ENCODE assay signal across 16 cellular contexts in the genomic region with DNA sequence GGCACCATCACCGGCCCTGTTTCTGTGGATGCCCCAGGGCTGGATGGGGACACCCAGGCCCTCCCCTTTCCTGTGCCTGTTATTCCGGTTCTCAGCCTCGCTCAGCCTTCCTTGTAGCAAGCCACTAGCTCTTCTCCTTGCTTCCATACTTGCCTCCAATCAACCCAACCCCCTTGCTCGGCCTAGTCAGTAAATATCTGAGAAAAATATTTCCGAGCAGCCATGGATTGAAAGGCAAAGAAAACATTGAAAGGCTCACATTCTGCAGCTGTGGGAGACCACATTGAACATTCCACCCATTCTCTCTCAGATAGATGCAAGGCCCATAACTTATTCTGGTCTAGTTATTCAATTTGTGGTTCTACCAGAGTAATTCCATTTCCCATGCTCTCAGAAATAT.
A peak's percentile ranks its signal among the peaks of the same experiment; 100 is the strongest.
DNase-seq lines count a peak whose midpoint lies in the region; ATAC-seq and TF ChIP-seq lines count a peak whose summit lies in the region.
"Had no signal": no experiment of that assay in that cellular context is flagged by ENCODE, and none has a peak within 500 bp of the region (broad histone marks: within the 10 kb centered on the region; RNA-seq: fewer than 3 reads in every experiment).

No MANE protein-coding gene starts in this region.

- peak; percentile 46 for DNase-seq in AG09309 (ENCODE audit: low read depth)
- DNase-seq in central memory CD8-positive, alpha-beta T cell (ENCODE audit: low spot score in 2 of 2) = no peak
- peak; percentile 24 for DNase-seq in mesenchymal stem cell
- no peak for DNase-seq in lower lobe of right lung
- DNase-seq in aorta = no peak
- no peak for DNase-seq in prostate gland (ENCODE audit: low spot score)
- DNase-seq in psoas muscle = no peak
- DNase-seq: activated CD4-positive, CD25-positive, alpha-beta regulatory T cell treated with anti-CD3 and anti-CD28 coated beads, Interleukin-2, amount 50 U/mL, for 72 hours; activated naive CD8-positive, alpha-beta T cell treated with anti-CD3 and anti-CD28 coated beads, Interleukin-2, amount 10 ng/mL, durations not matched to agents 7 days and 5 days; midbrain; MV-4-11; posterior cingulate gyrus; SW 1271 had no signal

- H3K4me1 ChIP-seq in mesenchymal stem cell (ENCODE audit: control insufficient read depth, insufficient read depth, low read depth, low read length) = peaks cover 23% of the 10 kb centered on the region
- H3K4me1 ChIP-seq in lower lobe of right lung = no peaks in the 10 kb centered on the region
- H3K4me1 ChIP-seq in aorta (ENCODE audit: control insufficient read depth in 1 of 2, insufficient read depth in 2 of 2, low read length in 2 of 2) = no peaks in the 10 kb centered on the region
- no peaks in the 10 kb centered on the region for H3K4me1 ChIP-seq in prostate gland (replicated peaks)
- H3K4me1 ChIP-seq in psoas muscle = no peaks in the 10 kb centered on the region

- H2BK12ac ChIP-seq in mesenchymal stem cell (ENCODE audit: low read length in 2 of 2) = no peak overlapping the region

- no peak overlapping the region for H3K18ac ChIP-seq in mesenchymal stem cell (ENCODE audit: low read depth in 1 of 2, low read length in 2 of 2)

- H3K9ac ChIP-seq in mesenchymal stem cell (ENCODE audit: low read length) = no peak overlapping the region

- TF ChIP-seq CTCF in AG09309 (IDR thresholded peaks at IDR 0.05; ENCODE audit: control insufficient read depth, insufficient read depth, low read depth, low read length, missing control alignments) = no peak
- no peak for TF ChIP-seq CTCF in lower lobe of right lung (IDR thresholded peaks at IDR 0.05)
- no peak for TF ChIP-seq CTCF in prostate gland (IDR thresholded peaks at IDR 0.05)
- TF ChIP-seq CTCF in psoas muscle (IDR thresholded peaks at IDR 0.05) = no peak

- peak overlapping the region; percentile 3 for H3K27ac Mint-ChIP-seq in central memory CD8-positive, alpha-beta T cell (ENCODE audit: low read depth)
- H3K27ac Mint-ChIP-seq: activated naive CD8-positive, alpha-beta T cell treated with anti-CD3 and anti-CD28 coated beads, Interleukin-2, amount 10 ng/mL, durations not matched to agents 7 days and 5 days; dendritic cell treated with granulocyte-macrophage colony-stimulating factor and Interleukin-4, amounts not matched to agents 40 ng/mL and 50 ng/mL, for 4 days had no signal

- H2AK5ac ChIP-seq in mesenchymal stem cell (ENCODE audit: low read length, severe bottlenecking) = no peak overlapping the region

- H3K14ac ChIP-seq in mesenchymal stem cell (ENCODE audit: low read length in 2 of 2) = no peak overlapping the region

- H3K9me3 ChIP-seq in KOPT-K1 (ENCODE audit: insufficient read depth, low read length, poor library complexity, severe bottlenecking) (no peaks in the 10 kb centered on the region), mesenchymal stem cell (ENCODE audit: control insufficient read depth, low read length) (no peaks in the 10 kb centered on the region), lower lobe of right lung (no peaks in the 10 kb centered on the region), aorta (ENCODE audit: control insufficient read depth, low read length) (no peaks in the 10 kb centered on the region), prostate gland (no peaks in the 10 kb centered on the region), psoas muscle (no peaks in the 10 kb centered on the region)
- H3K9me3 ChIP-seq: thyroid gland had no signal

- no peaks in the 10 kb centered on the region for H3K27me3 Mint-ChIP-seq in central memory CD8-positive, alpha-beta T cell
- H3K27me3 Mint-ChIP-seq: activated naive CD8-positive, alpha-beta T cell treated with anti-CD3 and anti-CD28 coated beads, Interleukin-2, amount 10 ng/mL, durations not matched to agents 7 days and 5 days had no signal

- H2BK15ac ChIP-seq in mesenchymal stem cell (ENCODE audit: low read depth, poor library complexity, severe bottlenecking) = no peak overlapping the region

- H3K79me1 ChIP-seq in mesenchymal stem cell (replicated peaks; ENCODE audit: low read length, poor library complexity, severe bottlenecking) = no peaks in the 10 kb centered on the region

- no peak overlapping the region for H3K4me2 ChIP-seq in mesenchymal stem cell (ENCODE audit: low read length, poor library complexity, severe bottlenecking)

- peak overlapping the region; percentile 91 for H2BK5ac ChIP-seq in mesenchymal stem cell (ENCODE audit: low read depth, low read length, poor library complexity, severe bottlenecking)

- no peak overlapping the region for H2BK120ac ChIP-seq in mesenchymal stem cell (ENCODE audit: low read depth, low read length)

- no peak for TF ChIP-seq POLR2A in prostate gland (IDR thresholded peaks at IDR 0.05)

- no peak overlapping the region for H4K8ac ChIP-seq in mesenchymal stem cell (ENCODE audit: low read length)

- H3K36me3 ChIP-seq in KOPT-K1 (ENCODE audit: insufficient read depth, low read length) (no peaks in the 10 kb centered on the region), mesenchymal stem cell (ENCODE audit: control insufficient read depth in 1 of 2, insufficient read depth in 2 of 2, low read depth in 1 of 2, low read length in 2 of 2) (no peaks in the 10 kb centered on the region), lower lobe of right lung (no peaks in the 10 kb centered on the region), aorta (ENCODE audit: control insufficient read depth in 1 of 2, insufficient read depth in 2 of 2, low read length in 1 of 2) (no peaks in the 10 kb centered on the region), prostate gland (no peaks in the 10 kb centered on the region), psoas muscle (ENCODE audit: insufficient read depth in 1 of 2, low read depth in 1 of 2) (no peaks in the 10 kb centered on the region)
- H3K36me3 ChIP-seq: thyroid gland had no signal

- no peak overlapping the region for H3K23ac ChIP-seq in mesenchymal stem cell (ENCODE audit: low read length in 2 of 2)

- no peaks in the 10 kb centered on the region for H3K9me3 Mint-ChIP-seq in central memory CD8-positive, alpha-beta T cell
- H3K9me3 Mint-ChIP-seq: activated naive CD8-positive, alpha-beta T cell treated with anti-CD3 and anti-CD28 coated beads, Interleukin-2, amount 10 ng/mL, durations not matched to agents 7 days and 5 days; dendritic cell treated with granulocyte-macrophage colony-stimulating factor and Interleukin-4, amounts not matched to agents 40 ng/mL and 50 ng/mL, for 4 days had no signal

- H3K4ac ChIP-seq in mesenchymal stem cell (ENCODE audit: low read depth in 1 of 2, low read length in 2 of 2) = no peak overlapping the region

- H3K4me1 Mint-ChIP-seq in central memory CD8-positive, alpha-beta T cell = peaks cover 29% of the 10 kb centered on the region

- H3K36me3 Mint-ChIP-seq in central memory CD8-positive, alpha-beta T cell (ENCODE audit: insufficient read depth) = no peaks in the 10 kb centered on the region
- H3K36me3 Mint-ChIP-seq: activated naive CD8-positive, alpha-beta T cell treated with anti-CD3 and anti-CD28 coated beads, Interleukin-2, amount 10 ng/mL, durations not matched to agents 7 days and 5 days had no signal

- peak overlapping the region; percentile 36 for H2AFZ ChIP-seq in mesenchymal stem cell (ENCODE audit: low read depth, low read length)

- 76% methylated on average over 5 of the region's 5 CpGs for WGBS in mesenchymal stem cell
- WGBS in aorta, 2 donors = 72% methylated on average over 5 of the region's 5 CpGs
- WGBS in prostate gland = 60% methylated on average over 5 of the region's 5 CpGs
- 66 to 78% (median 74%) methylated on average over 4 to 5 of the region's 5 CpGs for WGBS in psoas muscle, 3 donors

- H3K27ac ChIP-seq in KOPT-K1 (ENCODE audit: low read depth, low read length, poor library complexity, severe bottlenecking) (peak overlapping the region; percentile 97), mesenchymal stem cell (ENCODE audit: low read length, poor library complexity, severe bottlenecking) (peak overlapping the region; percentile 99), lower lobe of right lung (no peak overlapping the region), aorta (ENCODE audit: low read depth in 1 of 2, low read length in 2 of 2) (no peak overlapping the region), prostate gland (no peak overlapping the region), psoas muscle (no peak overlapping the region)
- H3K27ac ChIP-seq: thyroid gland had no signal

- no peak overlapping the region for H3K4me3 ChIP-seq in AG09309 (ENCODE audit: control insufficient read depth, low read depth, low read length)
- no peak overlapping the region for H3K4me3 ChIP-seq in mesenchymal stem cell (ENCODE audit: insufficient read depth in 1 of 2, low read depth in 1 of 2, low read length in 2 of 2)
- H3K4me3 ChIP-seq in lower lobe of right lung = no peak overlapping the region
- H3K4me3 ChIP-seq in aorta (ENCODE audit: low read length in 2 of 2) = no peak overlapping the region
- no peak overlapping the region for H3K4me3 ChIP-seq in prostate gland
- H3K4me3 ChIP-seq in psoas muscle = no peak overlapping the region
- H3K4me3 ChIP-seq: thyroid gland had no signal

- H4K91ac ChIP-seq in mesenchymal stem cell (ENCODE audit: low read length) = no peak overlapping the region

- no peak for ATAC-seq in central memory CD8-positive, alpha-beta T cell (replicated peaks; ENCODE audit: extremely low read depth, poor library complexity, severe bottlenecking)
- no peak for ATAC-seq in lower lobe of right lung
- no peak for ATAC-seq in aorta (ENCODE audit: low FRiP score)
- ATAC-seq in psoas muscle = no peak

- no peak overlapping the region for H3K4me3 Mint-ChIP-seq in central memory CD8-positive, alpha-beta T cell
- H3K4me3 Mint-ChIP-seq: activated naive CD8-positive, alpha-beta T cell treated with anti-CD3 and anti-CD28 coated beads, Interleukin-2, amount 10 ng/mL, durations not matched to agents 7 days and 5 days; dendritic cell treated with granulocyte-macrophage colony-stimulating factor and Interleukin-4, amounts not matched to agents 40 ng/mL and 50 ng/mL, for 4 days had no signal

- H3K27me3 ChIP-seq in mesenchymal stem cell (ENCODE audit: control insufficient read depth in 1 of 2, insufficient read depth in 1 of 2, low read length in 2 of 2) (no peaks in the 10 kb centered on the region), lower lobe of right lung (ENCODE audit: low read depth) (no peaks in the 10 kb centered on the region), aorta (ENCODE audit: control insufficient read depth in 1 of 2, insufficient read depth in 2 of 2, low read length in 1 of 2) (no peaks in the 10 kb centered on the region), prostate gland (replicated peaks; ENCODE audit: insufficient read depth) (no peaks in the 10 kb centered on the region), psoas muscle (ENCODE audit: insufficient read depth in 3 of 3, low read length in 2 of 3) (peaks cover 0 to 5% (median 0%) of the 10 kb centered on the region in 3 donors)
- H3K27me3 ChIP-seq: thyroid gland had no signal

- intact Hi-C loops in lower lobe of right lung (cut with DNase I) (no loop called here), aorta (cut with DNase I) (no loop called here), prostate gland (cut with DNase I) (no loop called here), psoas muscle (cut with DNase I) (no loop called here)

Comparison
In these comparisons a context has a peak if more than half of its experiments do, and no peak if none do; other contexts are left out.
1. DNase-seq: peak in AG09309 (single experiment) and mesenchymal stem cell (single experiment); none in central memory CD8-positive, alpha-beta T cell (0 of 2), lower lobe of right lung (single experiment), aorta (0 of 2), prostate gland (single experiment) and psoas muscle (0 of 2).
2. H3K27ac ChIP-seq: peak in KOPT-K1 (single experiment) and mesenchymal stem cell (single experiment); none in lower lobe of right lung (single experiment), aorta (0 of 2), prostate gland (0 of 2) and psoas muscle (single experiment).